ENCODE assay signal across 14 cellular contexts in genomic region chr9:111674319-111674718, GRCh38. TPM values are rescaled to one million over a fixed set of nuclear protein-coding genes. Genes with fewer than 3 reads are reported as not detected.
DNase-seq lines count a peak whose midpoint lies in the region; ATAC-seq and TF ChIP-seq lines count a peak whose summit lies in the region.
"Had no signal": no experiment of that assay in that cellular context is flagged by ENCODE, and none has a peak within 500 bp of the region (broad histone marks: within the 10 kb centered on the region; RNA-seq: fewer than 3 reads in every experiment).

No MANE protein-coding gene starts in this region.

- H3K27me3 Mint-ChIP-seq in activated T-cell treated with anti-CD3 and anti-CD28 coated beads, Interleukin-2, amount 50 U/mL, for 72 hours (ENCODE audit: low read depth): no peaks in the 10 kb centered on the region
- no peaks in the 10 kb centered on the region for H3K27me3 Mint-ChIP-seq in activated naive CD8-positive, alpha-beta T cell treated with anti-CD3 and anti-CD28 coated beads, Interleukin-2, amount 50 U/mL, for 24 hours
- H3K27me3 Mint-ChIP-seq in mesothelial cell of epicardium (ENCODE audit: low read depth): no peaks in the 10 kb centered on the region

- no peaks in the 10 kb centered on the region for H3K4me1 Mint-ChIP-seq in activated T-cell treated with anti-CD3 and anti-CD28 coated beads, Interleukin-2, amount 50 U/mL, for 72 hours (ENCODE audit: low read depth)
- H3K4me1 Mint-ChIP-seq in activated naive CD8-positive, alpha-beta T cell treated with anti-CD3 and anti-CD28 coated beads, Interleukin-2, amount 50 U/mL, for 24 hours: no peaks in the 10 kb centered on the region
- H3K4me1 Mint-ChIP-seq in mesothelial cell of epicardium: no peaks in the 10 kb centered on the region
- H3K4me1 Mint-ChIP-seq: CD14-positive monocyte had no signal

- DNase-seq in activated T-cell treated with anti-CD3 and anti-CD28 coated beads, Interleukin-2, amount 50 U/mL, for 72 hours: no peak
- no peak for DNase-seq in activated T-cell treated with anti-CD3 and anti-CD28 coated beads for 4 hours
- peak; percentile 45 for DNase-seq in amniotic epithelial cell (ENCODE audit: low read depth)
- DNase-seq in fibroblast of villous mesenchyme (ENCODE audit: low read depth): peak; percentile 18
- DNase-seq in activated naive CD8-positive, alpha-beta T cell treated with anti-CD3 and anti-CD28 coated beads, Interleukin-2, amount 50 U/mL, for 24 hours: no peak
- no peak for DNase-seq in central memory CD4-positive, alpha-beta T cell
- no peak for DNase-seq in mesothelial cell of epicardium (ENCODE audit: low spot score in 2 of 2, unreplicated experiment in 2 of 2)
- DNase-seq: CD8-positive, alpha-beta T cell; COR-L47; GM23248; HCEC 1CT had no signal

- H3K4me3 Mint-ChIP-seq in activated T-cell treated with anti-CD3 and anti-CD28 coated beads, Interleukin-2, amount 50 U/mL, for 72 hours: no peak overlapping the region
- H3K4me3 Mint-ChIP-seq in activated naive CD8-positive, alpha-beta T cell treated with anti-CD3 and anti-CD28 coated beads, Interleukin-2, amount 50 U/mL, for 24 hours: no peak overlapping the region
- no peak overlapping the region for H3K4me3 Mint-ChIP-seq in mesothelial cell of epicardium
- H3K4me3 Mint-ChIP-seq: CD14-positive monocyte; CD8-positive, alpha-beta T cell had no signal

- TF ChIP-seq CTCF in fibroblast of villous mesenchyme (IDR thresholded peaks at IDR 0.05; ENCODE audit: insufficient read depth, low read depth, low read length): no peak
- no peak for TF ChIP-seq CTCF in mesothelial cell of epicardium (IDR thresholded peaks at IDR 0.05; ENCODE audit: unreplicated experiment)

- no peak overlapping the region for H3K4me3 ChIP-seq in fibroblast of villous mesenchyme (ENCODE audit: low read depth, low read length)
- H3K4me3 ChIP-seq: A549, BLaER1, GM23248 had no signal

- no peak for ATAC-seq in activated T-cell treated with anti-CD3 and anti-CD28 coated beads, Interleukin-2, amount 50 U/mL, for 72 hours (replicated peaks in 1 of 2)
- no peak for ATAC-seq in activated naive CD8-positive, alpha-beta T cell treated with anti-CD3 and anti-CD28 coated beads, Interleukin-2, amount 50 U/mL, for 24 hours
- ATAC-seq: A549; CD8-positive, alpha-beta T cell had no signal

- no peaks in the 10 kb centered on the region for H3K9me3 Mint-ChIP-seq in activated T-cell treated with anti-CD3 and anti-CD28 coated beads, Interleukin-2, amount 50 U/mL, for 72 hours
- no peaks in the 10 kb centered on the region for H3K9me3 Mint-ChIP-seq in activated naive CD8-positive, alpha-beta T cell treated with anti-CD3 and anti-CD28 coated beads, Interleukin-2, amount 50 U/mL, for 24 hours
- peaks cover 3% of the 10 kb centered on the region for H3K9me3 Mint-ChIP-seq in mesothelial cell of epicardium
- H3K9me3 Mint-ChIP-seq: CD8-positive, alpha-beta T cell had no signal

- peak overlapping the region; percentile 2 for H3K27ac Mint-ChIP-seq in activated T-cell treated with anti-CD3 and anti-CD28 coated beads, Interleukin-2, amount 50 U/mL, for 72 hours
- H3K27ac Mint-ChIP-seq in activated naive CD8-positive, alpha-beta T cell treated with anti-CD3 and anti-CD28 coated beads, Interleukin-2, amount 50 U/mL, for 24 hours: no peak overlapping the region
- H3K27ac Mint-ChIP-seq in mesothelial cell of epicardium: no peak overlapping the region
- H3K27ac Mint-ChIP-seq: CD8-positive, alpha-beta T cell had no signal

- H3K36me3 Mint-ChIP-seq in activated T-cell treated with anti-CD3 and anti-CD28 coated beads, Interleukin-2, amount 50 U/mL, for 72 hours (ENCODE audit: insufficient read depth in 2 of 2): peaks cover 5 to 7% of the 10 kb centered on the region in 2 donors
- H3K36me3 Mint-ChIP-seq in activated naive CD8-positive, alpha-beta T cell treated with anti-CD3 and anti-CD28 coated beads, Interleukin-2, amount 50 U/mL, for 24 hours (ENCODE audit: low read depth): peaks cover 20% of the 10 kb centered on the region
- H3K36me3 Mint-ChIP-seq in mesothelial cell of epicardium: peaks cover 20% of the 10 kb centered on the region

RNA-seq across cellular contexts. Expression of gene GNG10, which starts 12.9 kb away (rescaled TPM):
- 10 to 100 TPM; 17.2 to 24.7 TPM for total RNA-seq in activated T-cell treated with anti-CD3 and anti-CD28 coated beads, Interleukin-2, amount 50 U/mL, for 72 hours
- total RNA-seq in fibroblast of villous mesenchyme: 82.8 and 108 TPM in 2 replicates
- total RNA-seq in mesothelial cell of epicardium: 22.4 to 25.2 TPM (median 23.9 TPM) in 3 replicates

RNA-seq across cellular contexts. Expression of gene DNAJC25, which starts 43.2 kb away (rescaled TPM):
- 1 to 10 TPM; 3.6 to 5.4 TPM for total RNA-seq in activated T-cell treated with anti-CD3 and anti-CD28 coated beads, Interleukin-2, amount 50 U/mL, for 72 hours
- total RNA-seq in fibroblast of villous mesenchyme (7.1 and 9.9 TPM in 2 replicates), mesothelial cell of epicardium (9.3 to 10.4 TPM (median 9.9 TPM) in 3 replicates)

Comparison
In these comparisons a context has a peak if more than half of its experiments do, and no peak if none do; other contexts are left out.
1. DNase-seq: peak in amniotic epithelial cell (single experiment) and fibroblast of villous mesenchyme (single experiment); none in activated T-cell treated with anti-CD3 and anti-CD28 coated beads, Interleukin-2, amount 50 U/mL, for 72 hours (0 of 2), activated T-cell treated with anti-CD3 and anti-CD28 coated beads for 4 hours (single experiment), activated naive CD8-positive, alpha-beta T cell treated with anti-CD3 and anti-CD28 coated beads, Interleukin-2, amount 50 U/mL, for 24 hours (single experiment), central memory CD4-positive, alpha-beta T cell (single experiment) and mesothelial cell of epicardium (0 of 2).